In genomic region chr22:46067159-46068111, GRCh38 we compare ENCODE assay signal across 8 cellular contexts.
DNase-seq lines count a peak whose midpoint lies in the region; ATAC-seq and TF ChIP-seq lines count a peak whose summit lies in the region.

No MANE protein-coding gene starts in this region.

- peak overlapping the region; percentile 66 for H3K4me2 ChIP-seq in OCI-LY7 (ENCODE audit: low read length)

- no peak overlapping the region for H3K4me3 Mint-ChIP-seq in effector memory CD8-positive, alpha-beta T cell

- no peaks in the 10 kb centered on the region for H3K9me3 Mint-ChIP-seq in effector memory CD8-positive, alpha-beta T cell

- peaks cover 5% of the 10 kb centered on the region for H3K36me3 Mint-ChIP-seq in effector memory CD8-positive, alpha-beta T cell (ENCODE audit: insufficient read depth)

- 18 to 26% methylated on average over 19 of the region's 19 CpGs for WGBS in esophagus, 2 donors

- no peaks in the 10 kb centered on the region for H3K27me3 ChIP-seq in esophagus (ENCODE audit: control insufficient read depth in 1 of 2, insufficient read depth in 2 of 2, low read length in 2 of 2)
- H3K27me3 ChIP-seq in brain microvascular endothelial cell (replicated peaks): no peaks in the 10 kb centered on the region

- no peak overlapping the region for H3K27ac Mint-ChIP-seq in effector memory CD8-positive, alpha-beta T cell

- CTCF ChIA-PET in OCI-LY7 (lab: Charles Lee; ENCODE audit: unreplicated experiment): no interaction called here

- no peaks in the 10 kb centered on the region for H3K79me2 ChIP-seq in OCI-LY7 (ENCODE audit: insufficient read depth, low read depth, low read length)

- no TSS peak for BruUV-seq in OCI-LY7 (replicated peaks; lab: Mats Ljungman, UMichigan)

- H3K4me1 ChIP-seq in OCI-LY7 (ENCODE audit: insufficient read depth, low read length, poor library complexity, severe bottlenecking): peaks cover 38% of the 10 kb centered on the region
- H3K4me1 ChIP-seq in esophagus (ENCODE audit: control insufficient read depth in 2 of 2, insufficient read depth in 2 of 2, low read length in 1 of 2): peaks cover 0 to 14% of the 10 kb centered on the region in 2 donors

- H3K27ac ChIP-seq in OCI-LY7 (ENCODE audit: low read depth, low read length, poor library complexity, severe bottlenecking) (no peak overlapping the region), esophagus (ENCODE audit: low read depth in 2 of 2, low read length in 1 of 2) (peak overlapping the region; percentile 95), brain microvascular endothelial cell (no peak overlapping the region)

- H3K4me3 ChIP-seq in OCI-LY7 (ENCODE audit: low read depth, low read length, poor library complexity, severe bottlenecking) (peak overlapping the region; percentile 7), esophagus (ENCODE audit: low read depth in 1 of 2, low read length in 2 of 2) (peak overlapping the region in 1 of 2 donors; percentile 38), brain microvascular endothelial cell (ENCODE audit: low read depth, low read length) (no peak overlapping the region)

- H2AFZ ChIP-seq in OCI-LY7 (ENCODE audit: low read length): peak overlapping the region; percentile 57

- TF ChIP-seq CTCF in OCI-LY7 (conservative IDR thresholded peaks at IDR 0.05; ENCODE audit: low read length) (no peak), brain microvascular endothelial cell (IDR thresholded peaks at IDR 0.05; ENCODE audit: low read depth, low read length, missing control alignments) (no peak)

- intact Hi-C loops in OCI-LY7 (cut with micrococcal nuclease; ENCODE audit: unreplicated experiment) (no loop called here), sciatic nerve (cut with DNase I) (no loop called here)

- H3K4me1 Mint-ChIP-seq in effector memory CD8-positive, alpha-beta T cell (ENCODE audit: low read depth in 2 of 2): peaks cover 6 to 35% of the 10 kb centered on the region in 2 donors

- in situ Hi-C loops in brain microvascular endothelial cell (cut with HindIII; ENCODE audit: low pct_ligation_motif_present, low sequenced_read_pairs): no loop called here

- POLR2A ChIA-PET in OCI-LY7 (lab: Charles Lee): no interaction called here

- H4K20me1 ChIP-seq in OCI-LY7 (ENCODE audit: insufficient read depth, low read length): no peaks in the 10 kb centered on the region

- peaks cover 0 to 62% of the 10 kb centered on the region in 2 donors for H3K27me3 Mint-ChIP-seq in effector memory CD8-positive, alpha-beta T cell

- H3K9me3 ChIP-seq in OCI-LY7 (ENCODE audit: low read length) (no peaks in the 10 kb centered on the region), esophagus (ENCODE audit: control insufficient read depth in 2 of 2, insufficient read depth in 1 of 2, low read depth in 1 of 2, low read length in 1 of 2) (no peaks in the 10 kb centered on the region)

- DNase-seq in ELR (ENCODE audit: low read depth): peak; percentile 55
- no peak for DNase-seq in OCI-LY7 (ENCODE audit: low spot score)
- DNase-seq in sciatic nerve (ENCODE audit: low spot score): peak; percentile 60
- no peak for DNase-seq in effector memory CD8-positive, alpha-beta T cell
- DNase-seq in MV-4-11 (lab: John Stamatoyannopoulos, UW): no peak
- no peak for DNase-seq in activated CD8-positive, alpha-beta memory T cell treated with anti-CD3 and anti-CD28 coated beads, Interleukin-2, amount 50 U/mL, for 4 hours
- DNase-seq in brain microvascular endothelial cell: no peak

- no peaks in the 10 kb centered on the region for H3K9me2 ChIP-seq in OCI-LY7 (ENCODE audit: insufficient read depth, low read length)

- ATAC-seq in sciatic nerve: no peak
- ATAC-seq in effector memory CD8-positive, alpha-beta T cell (replicated peaks): no peak

- no peaks in the 10 kb centered on the region for H3K36me3 ChIP-seq in OCI-LY7 (ENCODE audit: insufficient read depth, low read length)
- no peaks in the 10 kb centered on the region for H3K36me3 ChIP-seq in esophagus (ENCODE audit: control insufficient read depth in 2 of 2, insufficient read depth in 2 of 2, low read length in 1 of 2)
- no peaks in the 10 kb centered on the region for H3K36me3 ChIP-seq in brain microvascular endothelial cell (replicated peaks)

Comparison
In these comparisons a context has a peak if more than half of its experiments do, and no peak if none do; other contexts are left out.
1. DNase-seq: peak in ELR (single experiment) and sciatic nerve (single experiment); none in OCI-LY7 (single experiment), effector memory CD8-positive, alpha-beta T cell (0 of 3), MV-4-11 (single experiment), activated CD8-positive, alpha-beta memory T cell treated with anti-CD3 and anti-CD28 coated beads, Interleukin-2, amount 50 U/mL, for 4 hours (single experiment) and brain microvascular endothelial cell (single experiment).
2. H3K27ac ChIP-seq: peak in esophagus (2 of 2); none in OCI-LY7 (single experiment) and brain microvascular endothelial cell (single experiment).